8 cellular contexts compared by ENCODE assay signal in genomic region chr11:57649826-57650738, GRCh38. TPM values are rescaled to one million over a fixed set of nuclear protein-coding genes. Genes with fewer than 3 reads are reported as not detected.
DNase-seq lines count a peak whose midpoint lies in the region; ATAC-seq, FAIRE-seq and TF ChIP-seq lines count a peak whose summit lies in the region.

Gene YPEL4 (minus strand): TSS chr11:57649912. CDS start chr11:57647107, 2,805 bp downstream.

- no peak for TF ChIP-seq EP300 in SK-N-SH (IDR thresholded peaks at IDR 0.05; ENCODE audit: borderline replicate concordance in 1 of 2, low read depth in 1 of 2, low read length in 1 of 2)

- intact Hi-C loops in head of caudate nucleus (cut with DNase I) (loop anchor here (5.0 to 10.0 kb wide), 3 partner anchors 83 to 313 kb away; partner anchors contain the start of genes P2RX3, SMTNL1, SSRP1 and TIMM10), pancreas (cut with DNase I) (loop anchor here (5.0 to 10.0 kb wide), 5 partner anchors 75 to 308 kb away; partner anchors contain the start of gene UBE2L6 (in 2 of the 3))

- no peak for TF ChIP-seq RAD21 in SK-N-SH (IDR thresholded peaks at IDR 0.05; ENCODE audit: low read length)

- H3K79me2 ChIP-seq in SK-N-SH (ENCODE audit: insufficient read depth), result no peaks in the 10 kb centered on the region

- no peaks in the 10 kb centered on the region for H3K9me2 ChIP-seq in SK-N-SH

- DNase-seq in NCI-H345 (lab: John Stamatoyannopoulos, UW) (peak; percentile 47), NCI-H345 treated with DMSO at 0.1 percent for 48 hours (lab: John Stamatoyannopoulos, UW; ENCODE audit: unreplicated experiment) (no peak), SK-N-SH (peak; percentile 88), head of caudate nucleus (peak; percentile 50 to 91 (median 75)), pancreas (peak in 1 of 6 donors; percentile 32), ureter (ENCODE audit: low spot score) (peak; percentile 58), HK-2 (ENCODE audit: unreplicated experiment) (no peak)
- DNase-seq in activated naive CD8-positive, alpha-beta T cell treated with anti-CD3 and anti-CD28 coated beads, Interleukin-2, amount 50 U/mL, for 24 hours, result peak; percentile 42

- peaks cover 0 to 4% of the 10 kb centered on the region in 2 experiments for H3K36me3 ChIP-seq in SK-N-SH (replicated peaks in 1 of 2; ENCODE audit: control insufficient read depth in 1 of 2, insufficient read depth in 2 of 2, low read length in 1 of 2)
- no peaks in the 10 kb centered on the region for H3K36me3 ChIP-seq in pancreas

- no peak for FAIRE-seq in pancreas (lab: Jason Lieb, UNC)

- CTCF ChIA-PET in SK-N-SH (lab: Yijun Ruan, JAX), result interaction anchor here (2.9 to 17.7 kb wide), 2 partner anchors 10 to 79 kb away, joined by 15 to 326 read pairs; partner anchors contain the start of gene UBE2L6

- 23% methylated on average over 15 of the region's 15 CpGs for WGBS in SK-N-SH (ENCODE audit: low lambda C conversion rate)
- 17 to 22% methylated on average over 15 of the region's 15 CpGs for WGBS in pancreas, 2 donors

- H3K36me3 Mint-ChIP-seq in activated naive CD8-positive, alpha-beta T cell treated with anti-CD3 and anti-CD28 coated beads, Interleukin-2, amount 50 U/mL, for 24 hours (ENCODE audit: low read depth), result no peaks in the 10 kb centered on the region

- H2AFZ ChIP-seq in SK-N-SH (ENCODE audit: low read depth), result no peak within 1 kb of the TSS

- peaks cover 22% of the 10 kb centered on the region for H4K20me1 ChIP-seq in SK-N-SH (ENCODE audit: insufficient read depth)

- peak; percentile 77 for ATAC-seq in activated naive CD8-positive, alpha-beta T cell treated with anti-CD3 and anti-CD28 coated beads, Interleukin-2, amount 50 U/mL, for 24 hours
- ATAC-seq in pancreas, result peak in 3 of 4 donors; percentile 32 to 69 (median 64)

- POLR2A ChIA-PET in SK-N-SH (lab: Yijun Ruan, JAX), result interaction anchor here (1.0 kb wide), 2 partner anchors 82 to 92 kb away, joined by 3 to 4 read pairs; partner anchors contain the start of gene UBE2L6

- H3K9me3 ChIP-seq in SK-N-SH (no peaks in the 10 kb centered on the region), pancreas (no peaks in the 10 kb centered on the region)

- peak within 1 kb of the TSS; percentile 67 for H3K4me3 Mint-ChIP-seq in activated naive CD8-positive, alpha-beta T cell treated with anti-CD3 and anti-CD28 coated beads, Interleukin-2, amount 50 U/mL, for 24 hours

- no peak within 1 kb of the TSS for H3K27ac Mint-ChIP-seq in activated naive CD8-positive, alpha-beta T cell treated with anti-CD3 and anti-CD28 coated beads, Interleukin-2, amount 50 U/mL, for 24 hours

- TF ChIP-seq CTCF in SK-N-SH (IDR thresholded peaks at IDR 0.05), result no peak
- no peak for TF ChIP-seq CTCF in pancreas (IDR thresholded peaks at IDR 0.05)

- H3K27ac ChIP-seq in SK-N-SH (ENCODE audit: low read depth in 2 of 2, low read length in 1 of 2), result peak within 1 kb of the TSS; percentile 28 to 71; a peak in 2 of 4 replicates
- H3K27ac ChIP-seq in pancreas, result no peak within 1 kb of the TSS

- H3K4me1 Mint-ChIP-seq in activated naive CD8-positive, alpha-beta T cell treated with anti-CD3 and anti-CD28 coated beads, Interleukin-2, amount 50 U/mL, for 24 hours, result peaks cover 47% of the 10 kb centered on the region

- H3K4me3 ChIP-seq in SK-N-SH (ENCODE audit: low read depth in 2 of 2, low read length in 1 of 2), result peak within 1 kb of the TSS; percentile 68 to 69
- peak within 1 kb of the TSS in 1 of 4 donors; percentile 14 for H3K4me3 ChIP-seq in pancreas

- H3F3A ChIP-seq in SK-N-SH (replicated peaks; ENCODE audit: insufficient read depth), result peaks cover 21% of the 10 kb centered on the region

- no peaks in the 10 kb centered on the region for H3K9me3 Mint-ChIP-seq in activated naive CD8-positive, alpha-beta T cell treated with anti-CD3 and anti-CD28 coated beads, Interleukin-2, amount 50 U/mL, for 24 hours

- H3K4me2 ChIP-seq in SK-N-SH, result peak within 1 kb of the TSS; percentile 99

- H3K9ac ChIP-seq in SK-N-SH, result peak within 1 kb of the TSS; percentile 51

- H3K27me3 ChIP-seq in SK-N-SH (ENCODE audit: insufficient read depth) (no peaks in the 10 kb centered on the region), pancreas (peaks cover 0 to 9% (median 0%) of the 10 kb centered on the region in 4 donors)

- H3K27me3 Mint-ChIP-seq in activated naive CD8-positive, alpha-beta T cell treated with anti-CD3 and anti-CD28 coated beads, Interleukin-2, amount 50 U/mL, for 24 hours, result peaks cover 38% of the 10 kb centered on the region

- H3K4me1 ChIP-seq in SK-N-SH (ENCODE audit: control insufficient read depth in 1 of 2, insufficient read depth in 2 of 2, low read depth in 1 of 2, low read length in 1 of 2) (peaks cover 16 to 35% of the 10 kb centered on the region in 2 experiments; a peak in 3 of 4 replicates), pancreas (peaks cover 0 to 3% (median 2%) of the 10 kb centered on the region in 3 donors)

TF ChIP-seq in SK-N-SH, 30 proteins besides CTCF, POLR2A, EP300 and RAD21:
- no peak for TF ChIP-seq REST (IDR thresholded peaks at IDR 0.05; ENCODE audit: low read depth, low read length)
- peak; percentile 55 for TF ChIP-seq JUND (IDR thresholded peaks at IDR 0.05)
- no peak for TF ChIP-seq GABPA (IDR thresholded peaks at IDR 0.05; ENCODE audit: low read depth)
- TF ChIP-seq RCOR1 (IDR thresholded peaks at IDR 0.05; ENCODE audit: low read length), result no peak
- peak; percentile 68; the same call in 1 of the 2 replicates for TF ChIP-seq FOSL2 (IDR thresholded peaks at IDR 0.05; ENCODE audit: borderline replicate concordance, low read depth)
- TF ChIP-seq CHD2 (IDR thresholded peaks at IDR 0.05; ENCODE audit: low read length, partially characterized antibody), result no peak
- TF ChIP-seq RXRA (IDR thresholded peaks at IDR 0.05; ENCODE audit: borderline replicate concordance, low read depth), result no peak
- no peak for TF ChIP-seq USF2 (IDR thresholded peaks at IDR 0.05; ENCODE audit: borderline replicate concordance, low read depth, low read length)
- no peak for TF ChIP-seq MEF2A (IDR thresholded peaks at IDR 0.05; ENCODE audit: borderline replicate concordance, low read depth)
- no peak for TF ChIP-seq USF1 (IDR thresholded peaks at IDR 0.05; ENCODE audit: borderline replicate concordance, low read depth)

RNA-seq across cellular contexts. Expression of gene YPEL4, which starts in this region (rescaled TPM):
- polyA plus RNA-seq in SK-N-SH (2012; rRNA removed), result 2.3 and 2.4 TPM in 2 replicates
- polyA plus RNA-seq in SK-N-SH (2012; cell fraction: cytosol; rRNA removed), result 1.0 and 1.1 TPM in 2 replicates
- 9.9 and 10.5 TPM in 2 replicates for polyA plus RNA-seq in SK-N-SH (2012; cell fraction: nucleus; rRNA removed)
- under 1 TPM in 5 of 6 donors, not detected in 1; 0.12 to 0.32 (median 0.25) TPM for total RNA-seq in pancreas
- under 1 TPM; 0.38 to 0.68 TPM for polyA plus RNA-seq in pancreas
- 0.44 TPM for total RNA-seq in ureter

Comparison
In these comparisons a context has a peak if more than half of its experiments do, and no peak if none do; other contexts are left out.
1. DNase-seq: peak in NCI-H345 (single experiment), SK-N-SH (single experiment), activated naive CD8-positive, alpha-beta T cell treated with anti-CD3 and anti-CD28 coated beads, Interleukin-2, amount 50 U/mL, for 24 hours (single experiment) and head of caudate nucleus (42 of 42); none in NCI-H345 treated with DMSO at 0.1 percent for 48 hours (single experiment) and HK-2 (single experiment).
2. Peak in ATAC-seq in pancreas; RNA of the gene not detected or under 1 TPM.
3. Peak in DNase-seq in ureter; RNA of the gene not detected or under 1 TPM.
4. H3K27ac ChIP-seq: peak in SK-N-SH (2 of 2); none in pancreas (0 of 4).